ENCODE assay signal across 19 cellular contexts in the genomic region with DNA sequence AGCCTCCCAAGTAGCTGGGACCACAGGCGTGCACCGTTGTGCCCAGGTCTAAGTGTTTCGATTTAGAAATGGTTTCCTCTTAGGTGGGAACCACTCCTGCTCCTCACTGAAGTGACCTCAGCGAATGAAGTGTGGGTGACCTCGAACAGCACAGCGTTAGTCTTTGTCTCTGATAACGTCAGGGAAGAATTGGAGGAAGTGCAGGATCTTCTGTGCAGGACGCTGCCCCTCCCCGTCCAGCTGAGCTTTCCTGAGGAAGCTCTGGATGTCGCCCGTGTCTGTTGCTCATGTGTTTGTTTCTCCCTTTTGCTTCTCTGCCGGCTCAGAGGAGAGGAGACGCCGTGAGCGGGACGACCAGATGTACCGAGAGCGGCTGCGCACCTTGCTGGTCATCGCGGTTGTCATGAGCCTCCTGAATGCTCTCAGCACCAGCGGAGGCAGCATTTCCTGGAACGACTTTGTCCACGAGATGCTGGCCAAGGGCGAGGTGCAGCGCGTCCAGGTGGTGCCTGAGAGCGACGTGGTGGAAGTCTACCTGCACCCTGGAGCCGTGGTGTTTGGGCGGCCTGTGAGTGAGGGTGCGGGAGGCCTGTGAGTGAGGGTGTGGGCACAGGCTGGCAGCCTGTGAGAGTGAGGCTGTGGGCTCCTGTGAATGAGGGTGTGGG. TPM values are rescaled to one million over a fixed set of nuclear protein-coding genes. Genes with fewer than 3 reads are reported as not detected.
"Had no signal": no experiment of that assay in that cellular context is flagged by ENCODE, and none has a peak within 500 bp of the region (broad histone marks: within the 10 kb centered on the region; RNA-seq: fewer than 3 reads in every experiment).

No MANE protein-coding gene starts in this region.

- H3K9me3 ChIP-seq: prostate gland, stomach, testis had no signal

- H3K4me1 ChIP-seq: prostate gland, stomach, testis had no signal

- H3K4me2 ChIP-seq: smooth muscle cell had no signal

- DNase-seq: activated CD4-positive, alpha-beta T cell treated with anti-CD3 and anti-CD28 coated beads, Interleukin-2, amount 50 U/mL, for 4 hours; activated naive CD8-positive, alpha-beta T cell treated with anti-CD3 and anti-CD28 coated beads for 36 hours; amniotic stem cell; immature natural killer cell; kidney glomerular epithelial cell; midbrain; occipital lobe; stimulated activated CD4-positive, alpha-beta T cell treated with anti-CD3 and anti-CD28 coated beads, Interleukin-4, amount 100 ng/mL, for 1 hour; stomach; SW 1271; T-helper 2 cell; testis; WERI-Rb-1 had no signal

- H3K27me3 ChIP-seq: cardiac muscle cell, stomach, testis had no signal

- ATAC-seq: sciatic nerve; stimulated activated effector memory CD8-positive, alpha-beta T cell treated with anti-CD3 and anti-CD28 coated beads, Interleukin-12 subunit alpha, Interleukin-12 subunit beta, amount 100 ng/mL, for 72 hours had no signal

- H3K27ac ChIP-seq: prostate gland, stomach, testis, WERI-Rb-1 had no signal

- H3K4me3 ChIP-seq: cardiac muscle cell, lung, prostate gland, smooth muscle cell, stomach, testis had no signal

RNA-seq across cellular contexts. Expression of gene CPNE7, which starts 51.7 kb away (rescaled TPM):
- total RNA-seq: sciatic nerve had no signal
